ENCODE assay signal across 8 cellular contexts in the genomic region with DNA sequence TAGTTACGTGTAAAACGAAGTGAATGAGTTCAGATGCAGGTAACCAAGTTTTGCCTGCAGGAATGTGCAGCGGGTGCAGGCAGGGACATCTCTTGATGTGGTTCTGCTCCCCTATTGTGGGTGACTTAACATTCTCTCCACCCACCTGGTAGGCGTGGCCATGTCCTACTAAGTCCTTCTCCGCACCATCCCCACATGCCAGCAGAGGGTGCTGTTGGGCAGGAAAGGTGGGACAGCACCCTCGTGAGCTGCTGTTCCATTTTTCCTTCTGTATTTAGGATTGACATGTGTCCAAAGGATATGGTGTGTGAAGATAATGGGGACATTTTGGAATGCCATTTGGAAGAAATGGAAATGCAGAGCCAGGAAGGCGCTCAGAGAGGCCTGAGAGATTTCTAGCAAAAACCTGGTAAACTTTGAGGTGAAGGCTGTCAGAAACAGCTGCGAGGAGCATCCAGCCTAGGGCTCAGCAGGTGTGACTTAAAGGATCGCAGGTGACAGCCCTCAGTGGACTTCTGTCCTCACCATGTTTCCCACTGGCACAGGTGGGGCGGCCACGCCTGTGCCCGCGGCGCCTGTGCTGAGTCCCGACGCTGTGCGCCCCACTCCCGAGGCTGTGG. TPM values are rescaled to one million over a fixed set of nuclear protein-coding genes. Genes with fewer than 3 reads are reported as not detected.
DNase-seq lines count a peak whose midpoint lies in the region; ATAC-seq and TF ChIP-seq lines count a peak whose summit lies in the region.

No MANE protein-coding gene starts in this region.

- H3K4me3 ChIP-seq in GM12865 (ENCODE audit: low read depth, low read length), result no peak overlapping the region; the same call in 1 of the 2 replicates
- no peak overlapping the region for H3K4me3 ChIP-seq in SU-DHL-6 (ENCODE audit: insufficient read depth, low read length, poor library complexity, severe bottlenecking)
- H3K4me3 ChIP-seq in adipocyte (ENCODE audit: low read length), result peak overlapping the region; percentile 74
- H3K4me3 ChIP-seq in heart left ventricle, result peak overlapping the region; percentile 24 to 68 (median 58)
- peak overlapping the region; percentile 37 for H3K4me3 ChIP-seq in parathyroid adenoma (ENCODE audit: low read depth, low read length)
- H3K4me3 ChIP-seq in tibial artery, result peak overlapping the region; percentile 36 to 61

- H3K9ac ChIP-seq in SU-DHL-6 (ENCODE audit: low read length), result no peak overlapping the region
- peak overlapping the region; percentile 17 for H3K9ac ChIP-seq in adipocyte (ENCODE audit: low read length)
- H3K9ac ChIP-seq in parathyroid adenoma, result no peak overlapping the region

- intact Hi-C loops in heart left ventricle (cut with DNase I) (loop anchor here in 8 of 10 donors (1.0 to 10.0 kb wide), 12 partner anchors 40 to 452 kb away; no protein-coding TSS in a partner anchor), tibial artery (cut with DNase I; ENCODE audit: low total_unique reads) (loop anchor here (10.0 kb wide), 2 partner anchors 272 to 432 kb away; no protein-coding TSS in a partner anchor)

- H3K27me3 ChIP-seq in SU-DHL-6 (ENCODE audit: low read length) (no peaks in the 10 kb centered on the region), adipocyte (replicated peaks; ENCODE audit: control insufficient read depth, insufficient read depth, low read length) (peaks cover 44% of the 10 kb centered on the region), heart left ventricle (peaks cover 0 to 12% (median 0%) of the 10 kb centered on the region in 9 donors), parathyroid adenoma (ENCODE audit: control insufficient read depth, insufficient read depth, low read length) (no peaks in the 10 kb centered on the region), tibial artery (peaks cover 0 to 38% of the 10 kb centered on the region in 2 donors)

- peak; percentile 93 for TF ChIP-seq CTCF in GM12865 (IDR thresholded peaks at IDR 0.05; ENCODE audit: insufficient read depth, low read depth, low read length, missing control alignments)
- TF ChIP-seq CTCF in SU-DHL-6 (IDR thresholded peaks at IDR 0.05; ENCODE audit: insufficient read depth, low read length, poor library complexity, severe bottlenecking), result peak; percentile 85
- peak; percentile 95 to 99 (median 96) for TF ChIP-seq CTCF in heart left ventricle (IDR thresholded peaks at IDR 0.05)
- peak; percentile 93 for TF ChIP-seq CTCF in parathyroid adenoma (IDR thresholded peaks at IDR 0.05)
- peak; percentile 86 to 92 for TF ChIP-seq CTCF in tibial artery (IDR thresholded peaks at IDR 0.05)

- no peaks in the 10 kb centered on the region for H3K9me2 ChIP-seq in SU-DHL-6 (replicated peaks; ENCODE audit: insufficient read depth, low read length)

- no peaks in the 10 kb centered on the region for H3F3A ChIP-seq in SU-DHL-6 (ENCODE audit: insufficient read depth)

- H3K4me1 ChIP-seq in adipocyte (ENCODE audit: control insufficient read depth, insufficient read depth, low read length), result peaks cover 4% of the 10 kb centered on the region
- H3K4me1 ChIP-seq in heart left ventricle, result peaks cover 0 to 15% (median 6%) of the 10 kb centered on the region in 12 donors
- no peaks in the 10 kb centered on the region for H3K4me1 ChIP-seq in parathyroid adenoma
- peaks cover 0 to 13% (median 12%) of the 10 kb centered on the region in 4 donors for H3K4me1 ChIP-seq in tibial artery

- DNase-seq in GM12865 (ENCODE audit: low read depth), result peak; percentile 93
- peak; percentile 100 for DNase-seq in NCI-H1105 (lab: John Stamatoyannopoulos, UW)
- peak; percentile 98 for DNase-seq in adipocyte (ENCODE audit: low read depth)
- DNase-seq in heart left ventricle, result peak; percentile 94 to 97 (median 96)
- peak; percentile 95 to 99 for DNase-seq in tibial artery

- H3K27ac ChIP-seq in SU-DHL-6 (ENCODE audit: low read depth, low read length) (no peak overlapping the region), heart left ventricle (peak overlapping the region; percentile 9 to 78 (median 66)), parathyroid adenoma (no peak overlapping the region), tibial artery (no peak overlapping the region)

- WGBS in heart left ventricle, 4 donors, result 1 to 5% (median 2%) methylated on average over 12 to 18 of the region's 18 CpGs

- no peak for TF ChIP-seq POLR2A in heart left ventricle (IDR thresholded peaks at IDR 0.05)

- H3K4me2 ChIP-seq in SU-DHL-6 (ENCODE audit: low read depth, low read length, poor library complexity, severe bottlenecking) (no peak overlapping the region), parathyroid adenoma (ENCODE audit: low read length) (peak overlapping the region; percentile 95)

- H3K9me3 ChIP-seq in SU-DHL-6 (ENCODE audit: insufficient read depth, low read length) (no peaks in the 10 kb centered on the region), adipocyte (ENCODE audit: control insufficient read depth, low read length) (no peaks in the 10 kb centered on the region), heart left ventricle (peaks cover 0 to 2% (median 0%) of the 10 kb centered on the region in 12 donors), parathyroid adenoma (ENCODE audit: control insufficient read depth, low read length) (no peaks in the 10 kb centered on the region), tibial artery (no peaks in the 10 kb centered on the region)

- H2AFZ ChIP-seq in SU-DHL-6 (ENCODE audit: low read depth, low read length, severe bottlenecking) (no peak overlapping the region), parathyroid adenoma (peak overlapping the region; percentile 87)

- no peaks in the 10 kb centered on the region for H3K79me2 ChIP-seq in SU-DHL-6 (ENCODE audit: insufficient read depth, low read length)
- no peaks in the 10 kb centered on the region for H3K79me2 ChIP-seq in parathyroid adenoma

- ATAC-seq in HG02678 (IDR thresholded peaks at IDR 0.05; ENCODE audit: unreplicated experiment) (peak; percentile 92), heart left ventricle (peak; percentile 94 to 97 (median 95))

- H3K36me3 ChIP-seq in SU-DHL-6 (ENCODE audit: low read length), result no peaks in the 10 kb centered on the region
- no peaks in the 10 kb centered on the region for H3K36me3 ChIP-seq in adipocyte (ENCODE audit: control insufficient read depth, insufficient read depth, low read length, severe bottlenecking)
- H3K36me3 ChIP-seq in heart left ventricle, result no peaks in the 10 kb centered on the region
- H3K36me3 ChIP-seq in parathyroid adenoma (ENCODE audit: control insufficient read depth, insufficient read depth, low read length), result no peaks in the 10 kb centered on the region
- no peaks in the 10 kb centered on the region for H3K36me3 ChIP-seq in tibial artery

- no peaks in the 10 kb centered on the region for H4K20me1 ChIP-seq in SU-DHL-6 (ENCODE audit: low read depth, low read length)

RNA-seq across cellular contexts. Expression of a gene that starts 26.2 kb away (rescaled TPM):
- 10 to 100 TPM; 26.0 to 61.0 (median 43.6) TPM for total RNA-seq in heart left ventricle
- 10 to 100 TPM; 37.7 to 40.0 TPM for polyA plus RNA-seq in heart left ventricle

Comparison
In these comparisons a context has a peak if more than half of its experiments do, and no peak if none do; other contexts are left out.
1. H3K4me3 ChIP-seq: peak in adipocyte (single experiment), heart left ventricle (12 of 12), parathyroid adenoma (single experiment) and tibial artery (2 of 2); none in GM12865 (single experiment) and SU-DHL-6 (single experiment).
2. H3K27ac ChIP-seq: peak in heart left ventricle (12 of 12); none in SU-DHL-6 (single experiment), parathyroid adenoma (single experiment) and tibial artery (0 of 2).
3. Peak in every context shown above with its lines, with median percentiles within 50 percentile points of each other: DNase-seq and CTCF ChIP-seq.